In the genomic region with DNA sequence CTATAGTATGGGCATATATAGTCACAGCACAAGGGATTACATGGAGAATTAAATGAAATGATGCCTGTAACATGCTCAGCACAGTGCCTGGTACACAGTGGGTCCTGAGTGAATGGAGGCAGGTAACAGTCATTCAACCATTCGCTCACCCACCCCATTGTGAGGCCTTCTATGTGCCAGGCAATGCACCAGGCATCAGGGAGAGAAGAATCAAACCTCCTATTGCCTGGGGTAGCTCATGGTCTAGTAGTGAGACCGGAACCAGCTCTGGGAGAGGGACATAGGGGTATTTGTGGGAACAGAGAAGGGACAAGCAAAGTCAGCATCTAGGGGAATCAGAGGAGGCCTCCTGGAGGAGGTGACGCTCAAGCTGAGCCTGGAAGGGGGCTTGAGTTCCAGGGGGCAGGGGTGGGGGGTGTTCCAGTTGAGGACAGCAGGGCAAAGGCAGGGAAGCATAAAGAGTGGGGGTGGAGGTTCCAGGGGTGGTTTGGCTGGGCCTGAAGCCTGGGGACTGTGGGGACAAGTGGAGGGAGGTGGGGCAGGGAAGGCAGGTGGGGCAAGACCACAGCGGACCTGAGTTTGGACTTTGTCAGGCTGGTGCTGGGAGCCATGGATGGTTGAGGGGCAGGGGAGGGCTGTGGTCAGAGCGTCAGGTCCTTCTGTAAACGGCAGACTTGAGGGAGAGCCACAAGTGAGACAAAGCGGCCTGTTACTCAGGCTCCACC, we compare ENCODE assay signal across 18 cellular contexts.
"Had no signal": no experiment of that assay in that cellular context is flagged by ENCODE, and none has a peak within 500 bp of the region (broad histone marks: within the 10 kb centered on the region; RNA-seq: fewer than 3 reads in every experiment).

No MANE protein-coding gene starts in this region.

- H3K27ac ChIP-seq: epithelial cell of prostate, esophagus squamous epithelium, tibial artery, upper lobe of left lung, uterus had no signal

- H3K9me3 ChIP-seq: esophagus squamous epithelium, mucosa of descending colon, tibial artery, upper lobe of left lung, uterus had no signal

- H3K4me3 ChIP-seq: esophagus squamous epithelium, mucosa of descending colon, smooth muscle cell, tibial artery, upper lobe of left lung, uterus had no signal

- H3K4me2 ChIP-seq: smooth muscle cell had no signal

- H3K36me3 ChIP-seq: esophagus squamous epithelium, tibial artery, upper lobe of left lung, uterus had no signal

- H3K4me1 ChIP-seq: esophagus squamous epithelium, tibial artery, upper lobe of left lung, uterus had no signal

- ATAC-seq: effector memory CD8-positive, alpha-beta T cell; mucosa of descending colon; naive thymus-derived CD8-positive, alpha-beta T cell; right cardiac atrium; stimulated activated effector memory CD8-positive, alpha-beta T cell treated with anti-CD3 and anti-CD28 coated beads, Interleukin-12 subunit alpha, Interleukin-12 subunit beta, amount 100 ng/mL, for 72 hours; stimulated activated naive CD8-positive, alpha-beta T cell treated with anti-CD3 and anti-CD28 coated beads, Interleukin-15, Interleukin-2, amounts not matched to agents 100 U/mL and 50 U/mL, for 24 hours had no signal

- DNase-seq: effector memory CD8-positive, alpha-beta T cell; esophagus squamous epithelium; foreskin fibroblast; hippocampal formation; kidney glomerular epithelial cell; mucosa of descending colon; naive thymus-derived CD8-positive, alpha-beta T cell; posterior cingulate gyrus; right cardiac atrium; stimulated activated CD4-positive, alpha-beta T cell treated with anti-CD3 and anti-CD28 coated beads, Interleukin-4, amount 100 ng/mL, for 1 hour; stimulated activated CD8-positive, alpha-beta memory T cell treated with anti-CD3 and anti-CD28 coated beads, Interleukin-4, amount 100 ng/mL, for 48 hours; stimulated activated naive CD8-positive, alpha-beta T cell treated with anti-CD3 and anti-CD28 coated beads, Interleukin-15, Interleukin-2, amounts not matched to agents 100 U/mL and 50 U/mL, for 24 hours; upper lobe of left lung; uterus had no signal

- H3K27me3 ChIP-seq: uterus had no signal
